1 cellular context compared by ENCODE assay signal in genomic region chr15:77475898-77476297, GRCh38.
TF ChIP-seq lines count a peak whose summit lies in the region.

No MANE protein-coding gene starts in this region.

TF ChIP-seq in WTC11, 78 proteins besides CTCF, POLR2A, EP300 and RAD21 (continued from another document):
- no peak for TF ChIP-seq ZNF532 (CRISPR knock-in tag; IDR thresholded peaks at IDR 0.05; ENCODE audit: borderline replicate concordance)
- TF ChIP-seq PRDM15 (CRISPR knock-in tag; IDR thresholded peaks at IDR 0.05): no peak
- TF ChIP-seq CBFB (CRISPR knock-in tag; IDR thresholded peaks at IDR 0.05; ENCODE audit: low read depth): no peak
- no peak for TF ChIP-seq ZNF416 (CRISPR knock-in tag; IDR thresholded peaks at IDR 0.05)
- no peak for TF ChIP-seq ZMAT4 (CRISPR knock-in tag; IDR thresholded peaks at IDR 0.05)
- TF ChIP-seq ZNF396 (CRISPR knock-in tag; IDR thresholded peaks at IDR 0.05; ENCODE audit: borderline replicate concordance): no peak
- TF ChIP-seq ESRRA (CRISPR knock-in tag; IDR thresholded peaks at IDR 0.05; ENCODE audit: borderline replicate concordance): no peak
- TF ChIP-seq ATF6 (CRISPR knock-in tag; IDR thresholded peaks at IDR 0.05): no peak
- TF ChIP-seq NFE2L1 (CRISPR knock-in tag; IDR thresholded peaks at IDR 0.05): no peak
- no peak for TF ChIP-seq FOXP4 (CRISPR knock-in tag; IDR thresholded peaks at IDR 0.05)
- TF ChIP-seq GTF2I (CRISPR knock-in tag; conservative IDR thresholded peaks at IDR 0.05): no peak
- TF ChIP-seq HMGA2 (CRISPR knock-in tag; IDR thresholded peaks at IDR 0.05): no peak
- no peak for TF ChIP-seq E2F5 (CRISPR knock-in tag; IDR thresholded peaks at IDR 0.05)
- TF ChIP-seq FOXK1 (CRISPR knock-in tag; IDR thresholded peaks at IDR 0.05): no peak
